19 cellular contexts compared by ENCODE assay signal in the genomic region with DNA sequence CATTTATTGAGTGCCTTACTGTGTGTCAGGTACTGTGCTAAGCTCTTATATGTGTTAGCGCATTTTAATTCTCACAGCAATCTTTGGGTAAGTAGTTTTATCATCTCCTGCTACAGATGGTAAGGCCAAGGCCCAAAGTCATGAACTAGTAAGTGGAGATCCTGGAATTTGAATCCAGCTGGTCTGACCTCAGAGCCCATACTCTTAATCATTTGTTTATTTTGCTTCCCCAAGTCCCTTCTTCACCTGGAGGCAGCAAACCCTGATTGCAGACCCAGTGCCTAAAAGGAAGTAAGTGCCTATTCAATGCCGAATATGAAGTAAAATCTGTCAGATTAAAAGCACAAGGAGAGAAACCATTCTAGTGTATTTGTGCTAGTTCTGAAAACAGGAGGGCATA.
"Had no signal": no experiment of that assay in that cellular context is flagged by ENCODE, and none has a peak within 500 bp of the region (broad histone marks: within the 10 kb centered on the region; RNA-seq: fewer than 3 reads in every experiment).

No MANE protein-coding gene starts in this region.

- DNase-seq: activated CD4-positive, alpha-beta T cell treated with anti-CD3 and anti-CD28 coated beads, Interleukin-2, amount 10 ng/mL, durations not matched to agents 7 days and 5 days; activated CD8-positive, alpha-beta memory T cell treated with anti-CD3 and anti-CD28 coated beads, Interleukin-2, amount 50 U/mL, for 4 hours; activated naive CD4-positive, alpha-beta T cell treated with anti-CD3 and anti-CD28 coated beads for 36 hours; activated naive CD8-positive, alpha-beta T cell treated with anti-CD3 and anti-CD28 coated beads, Interleukin-2, amount 50 U/mL, for 24 hours; activated T-cell treated with anti-CD3 and anti-CD28 coated beads, Interleukin-2, amount 50 U/mL, for 4 hours; aorta; brain microvascular endothelial cell; heart left ventricle; kidney glomerular epithelial cell; left ventricle myocardium superior; natural killer cell; pancreas; right lobe of liver; small intestine; stimulated activated CD4-positive, alpha-beta T cell treated with anti-CD3 and anti-CD28 coated beads, Interleukin-4, amount 100 ng/mL, for 1 hour; stomach had no signal

- ATAC-seq: activated naive CD8-positive, alpha-beta T cell treated with anti-CD3 and anti-CD28 coated beads, Interleukin-2, amount 50 U/mL, for 24 hours; activated T-cell treated with anti-CD3 and anti-CD28 coated beads, Interleukin-2, amount 50 U/mL, for 4 hours; esophagus mucosa; gastroesophageal sphincter; heart left ventricle; left ventricle myocardium superior; natural killer cell; pancreas; right lobe of liver had no signal

- H3K4me1 ChIP-seq: gastroesophageal sphincter, heart left ventricle, pancreas, right lobe of liver, stomach had no signal

- H3K36me3 ChIP-seq: brain microvascular endothelial cell, gastroesophageal sphincter, heart left ventricle, pancreas, right lobe of liver, stomach had no signal

- H3K9me3 ChIP-seq: gastroesophageal sphincter, heart left ventricle, pancreas, right lobe of liver, stomach had no signal

- H3K4me3 ChIP-seq: coronary artery, gastroesophageal sphincter, heart left ventricle, pancreas, right lobe of liver, stomach had no signal

- H3K27me3 ChIP-seq: brain microvascular endothelial cell, gastroesophageal sphincter, heart left ventricle, pancreas, right lobe of liver, stomach had no signal

- H3K27ac ChIP-seq: brain microvascular endothelial cell, coronary artery, gastroesophageal sphincter, heart left ventricle, pancreas, right lobe of liver, stomach had no signal
